In genomic region chr10:77420942-77421523, GRCh38 we compare ENCODE assay signal across 21 cellular contexts.
"Had no signal": no experiment of that assay in that cellular context is flagged by ENCODE, and none has a peak within 500 bp of the region (broad histone marks: within the 10 kb centered on the region; RNA-seq: fewer than 3 reads in every experiment).

No MANE protein-coding gene starts in this region.

- ATAC-seq: activated CD8-positive, alpha-beta memory T cell treated with anti-CD3 and anti-CD28 coated beads, Interleukin-2, amount 10 ng/mL, durations not matched to agents 7 days and 5 days; natural killer cell treated with Interleukin-12 subunit alpha and Interleukin-12 subunit beta and Interleukin-15 and Interleukin-18, amount 100 ng/mL, for 72 hours; psoas muscle; sciatic nerve; T-cell had no signal

- H3K27me3 ChIP-seq: cardiac muscle cell, colonic mucosa, suprapubic skin had no signal

- H3K4me1 ChIP-seq: colonic mucosa had no signal

- H3K4me3 ChIP-seq: cardiac muscle cell, colonic mucosa, psoas muscle, suprapubic skin had no signal

- DNase-seq: activated CD4-positive, alpha-beta T cell treated with anti-CD3 and anti-CD28 coated beads for 1 hour; activated CD4-positive, alpha-beta T cell treated with anti-CD3 and anti-CD28 coated beads, Interleukin-2, amount 50 U/mL, for 48 hours; activated CD8-positive, alpha-beta memory T cell treated with anti-CD3 and anti-CD28 coated beads, Interleukin-2, amount 10 ng/mL, durations not matched to agents 7 days and 5 days; activated gamma-delta T cell; activated naive CD8-positive, alpha-beta T cell treated with anti-CD3 and anti-CD28 coated beads for 36 hours; activated T-cell treated with anti-CD3 and anti-CD28 coated beads, Interleukin-2, amount 50 U/mL, for 48 hours; colonic mucosa; effector CD4-positive, alpha-beta T cell; hypothalamus; mammary epithelial cell; nucleus accumbens; psoas muscle; stimulated activated CD4-positive, alpha-beta T cell treated with anti-CD3 and anti-CD28 coated beads, Interleukin-12 subunit alpha, Interleukin-12 subunit beta, amount 100 ng/mL, for 4 hours; stimulated activated CD4-positive, alpha-beta T cell treated with anti-CD3 and anti-CD28 coated beads, Interleukin-2, amount 100 ng/mL, for 48 hours; stimulated activated naive CD4-positive, alpha-beta T cell treated with Interleukin-2 at 50 U/mL for 16 hours; T-cell; T1000 had no signal

- H3K9me3 ChIP-seq: colonic mucosa, psoas muscle, suprapubic skin had no signal

- H3K36me3 ChIP-seq: cardiac muscle cell, colonic mucosa, suprapubic skin had no signal

- H3K27ac ChIP-seq: cardiac muscle cell, colonic mucosa, psoas muscle, suprapubic skin had no signal
